Comparison of ENCODE assay signal across 8 cellular contexts in the genomic region with DNA sequence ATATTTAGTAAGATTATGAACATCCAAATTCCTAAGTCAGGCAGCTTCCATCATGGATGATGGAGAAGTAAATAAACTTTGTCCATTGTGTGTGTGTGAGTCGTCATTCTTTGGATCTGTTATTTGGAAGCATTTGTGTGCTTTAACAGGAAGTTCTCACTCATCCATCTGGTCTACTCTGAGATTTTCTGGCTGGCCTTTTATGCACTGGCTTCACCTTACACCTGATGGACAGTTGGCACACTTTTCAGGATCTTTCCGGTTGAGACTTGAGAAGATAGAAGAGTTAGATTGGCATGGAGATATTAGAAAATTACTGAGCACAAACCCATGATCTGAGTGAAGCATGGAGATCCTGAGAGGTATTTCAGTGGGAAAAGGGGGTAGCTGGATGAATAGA. TPM values are rescaled to one million over a fixed set of nuclear protein-coding genes. Genes with fewer than 3 reads are reported as not detected.
"Had no signal": no experiment of that assay in that cellular context is flagged by ENCODE, and none has a peak within 500 bp of the region (broad histone marks: within the 10 kb centered on the region; RNA-seq: fewer than 3 reads in every experiment).

No MANE protein-coding gene starts in this region.

- H3K9ac ChIP-seq: GM23248 had no signal

- H3K4me1 ChIP-seq: HAP-1 had no signal

- H3K36me3 ChIP-seq: HAP-1 had no signal

- H3K4me3 ChIP-seq: GM23248, HAP-1, K562 had no signal

- H3K27ac ChIP-seq: GM23248 had no signal

- ATAC-seq: HCT116, K562 had no signal

- DNase-seq: GM23248, GOT3, H7, HFFc6, IMR-90 had no signal

RNA-seq across cellular contexts. Expression of a gene that starts 12.6 kb away (rescaled TPM):
- polyA plus RNA-seq: GM23248, IMR-90, K562 had no signal
